In the genomic region with DNA sequence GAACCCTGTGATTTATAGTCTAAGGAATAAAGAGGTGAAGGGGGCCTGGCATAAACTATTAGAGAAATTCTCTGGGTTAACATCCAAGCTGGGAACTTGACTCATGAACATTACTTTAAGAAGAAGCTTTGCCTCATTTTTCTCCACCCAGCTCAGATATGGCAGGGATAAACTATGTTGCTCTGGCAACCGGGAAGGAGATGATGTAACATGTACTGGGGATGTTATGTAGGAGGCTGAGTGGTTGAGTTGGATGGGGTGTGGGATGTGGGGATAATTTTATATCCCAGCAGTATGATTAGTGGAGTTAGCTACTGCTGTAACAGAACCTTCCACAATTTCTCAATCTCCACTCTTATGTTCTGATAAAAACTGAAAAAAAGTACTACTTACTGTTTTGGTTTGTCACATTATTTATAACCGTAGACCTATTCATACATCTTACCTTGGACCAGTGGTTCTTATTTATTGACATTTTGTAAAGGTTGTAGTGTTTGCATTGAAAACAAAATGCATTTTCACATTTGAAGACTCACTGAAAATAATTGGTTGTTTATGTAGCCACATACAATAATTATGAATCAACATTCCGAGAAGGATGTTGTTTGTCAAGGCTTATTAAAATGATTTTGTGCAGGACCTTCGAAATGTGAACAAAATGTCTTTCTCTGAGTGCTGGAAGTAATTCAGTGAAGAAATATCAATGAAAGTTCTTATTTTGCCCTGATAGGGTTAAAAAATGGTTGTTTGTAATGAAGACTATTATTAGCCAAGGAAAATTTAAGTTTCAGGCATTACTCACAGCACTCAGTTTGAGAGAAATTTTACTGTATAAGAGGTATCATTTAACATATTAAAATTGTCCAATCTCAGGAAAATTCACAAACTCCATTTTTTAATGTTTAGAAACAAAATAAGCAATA, we compare ENCODE assay signal across 20 cellular contexts. TPM values are rescaled to one million over a fixed set of nuclear protein-coding genes. Genes with fewer than 3 reads are reported as not detected.
DNase-seq lines count a peak whose midpoint lies in the region; TF ChIP-seq lines count a peak whose summit lies in the region.
"Had no signal": no experiment of that assay in that cellular context is flagged by ENCODE, and none has a peak within 500 bp of the region (broad histone marks: within the 10 kb centered on the region; RNA-seq: fewer than 3 reads in every experiment).

No MANE protein-coding gene starts in this region.

- TF ChIP-seq CTCF in AG04450 (IDR thresholded peaks at IDR 0.05; ENCODE audit: low read depth, low read length): no peak
- no peak for TF ChIP-seq CTCF in cardiac fibroblast (IDR thresholded peaks at IDR 0.05; ENCODE audit: low read depth, low read length)

- CTCF ChIA-PET in AG04450 (lab: Charles Lee): interaction anchor here (1.0 kb wide), 1 partner anchor 76 kb away, joined by 3 read pairs; no protein-coding TSS in a partner anchor

- POLR2A ChIA-PET in AG04450 (lab: Yijun Ruan, JAX): interaction anchor here (0.6 to 0.7 kb wide), 2 partner anchors 35 kb away, joined by 3 read pairs; no protein-coding TSS in a partner anchor

- peak; percentile 16 for DNase-seq in AG04450 (ENCODE audit: low read depth, low spot score)
- DNase-seq in HS-27A (ENCODE audit: low read depth): peak; percentile 12
- peak; percentile 92 to 93 for DNase-seq in cardiac fibroblast (ENCODE audit: low read depth in 2 of 2)
- DNase-seq in left kidney (ENCODE audit: low read depth, low spot score): peak; percentile 3
- DNase-seq in activated naive CD4-positive, alpha-beta T cell treated with Interleukin-2 at 50 U/mL for 16 hours: no peak
- no peak for DNase-seq in activated CD4-positive, CD25-positive, alpha-beta regulatory T cell treated with anti-CD3 and anti-CD28 coated beads, Interleukin-2, amount 50 U/mL, for 72 hours
- no peak for DNase-seq in CD1c-positive myeloid dendritic cell (ENCODE audit: extremely low spot score)
- DNase-seq in NCI-H345 treated with DMSO at 0.1 percent for 48 hours (lab: John Stamatoyannopoulos, UW; ENCODE audit: unreplicated experiment): no peak
- DNase-seq: ACHN; activated CD4-positive, alpha-beta T cell treated with anti-CD3 and anti-CD28 coated beads for 1 hour; DMS153; gastrocnemius medialis; midbrain; NCI-H1436; NCI-H69; stimulated activated CD4-positive, alpha-beta T cell treated with anti-CD3 and anti-CD28 coated beads, Interleukin-15, amount 100 ng/mL, for 24 hours; T-helper 1 cell had no signal

- H3K27me3 ChIP-seq in AG04450 (ENCODE audit: control insufficient read depth, insufficient read depth, low read length): no peaks in the 10 kb centered on the region
- H3K27me3 ChIP-seq: gastrocnemius medialis had no signal

- no peak overlapping the region for H3K4me3 ChIP-seq in AG04450 (ENCODE audit: low read depth, low read length)
- H3K4me3 ChIP-seq in cardiac fibroblast (replicated peaks in 1 of 2; ENCODE audit: low read depth in 2 of 2, low read length in 2 of 2): no peak overlapping the region
- H3K4me3 ChIP-seq: gastrocnemius medialis had no signal

- peak overlapping the region; percentile 73 for H3K27ac ChIP-seq in AG04450 (ENCODE audit: low read depth, low read length)
- H3K27ac ChIP-seq: gastrocnemius medialis, parathyroid adenoma had no signal

- no peaks in the 10 kb centered on the region for H3K9me3 ChIP-seq in AG04450 (ENCODE audit: control insufficient read depth, insufficient read depth, low read length)
- H3K9me3 ChIP-seq: gastrocnemius medialis had no signal

RNA-seq across cellular contexts. Expression of gene OR2F2, which starts 1.3 kb away (rescaled TPM):
- not detected in 2 replicates for polyA plus RNA-seq in AG04450 (2011; rRNA removed)
- polyA minus RNA-seq in AG04450 (2011; rRNA and poly(A)+ RNA removed): not detected in 2 replicates
- polyA plus RNA-seq: HepG2, thymus had no signal

RNA-seq across cellular contexts. Expression of gene OR2F1, which starts 18.3 kb away (rescaled TPM):
- polyA plus RNA-seq in AG04450 (2011; rRNA removed): not detected in 2 replicates
- polyA minus RNA-seq in AG04450 (2011; rRNA and poly(A)+ RNA removed): not detected in 2 replicates
- polyA plus RNA-seq: thymus had no signal

RNA-seq across cellular contexts. Expression of gene TCAF1, which starts 34.4 kb away (rescaled TPM):
- polyA plus RNA-seq in AG04450 (2011; rRNA removed): 57.0 and 61.3 TPM in 2 replicates
- polyA minus RNA-seq in AG04450 (2011; rRNA and poly(A)+ RNA removed): 74.2 and 97.6 TPM in 2 replicates

Comparison
In these comparisons a context has a peak if more than half of its experiments do, and no peak if none do; other contexts are left out.
1. DNase-seq: peak in AG04450 (single experiment), HS-27A (single experiment), cardiac fibroblast (2 of 2) and left kidney (single experiment); none in activated naive CD4-positive, alpha-beta T cell treated with Interleukin-2 at 50 U/mL for 16 hours (single experiment), activated CD4-positive, CD25-positive, alpha-beta regulatory T cell treated with anti-CD3 and anti-CD28 coated beads, Interleukin-2, amount 50 U/mL, for 72 hours (single experiment), CD1c-positive myeloid dendritic cell (single experiment) and NCI-H345 treated with DMSO at 0.1 percent for 48 hours (single experiment).